ENCODE assay signal across 9 cellular contexts in genomic region chr5:72842816-72843215, GRCh38. TPM values are rescaled to one million over a fixed set of nuclear protein-coding genes. Genes with fewer than 3 reads are reported as not detected.
DNase-seq lines count a peak whose midpoint lies in the region; TF ChIP-seq lines count a peak whose summit lies in the region.
"Had no signal": no experiment of that assay in that cellular context is flagged by ENCODE, and none has a peak within 500 bp of the region (broad histone marks: within the 10 kb centered on the region; RNA-seq: fewer than 3 reads in every experiment).

No MANE protein-coding gene starts in this region.

- H3K27ac Mint-ChIP-seq in CD8-positive, alpha-beta memory T cell = no peak overlapping the region

- H3K27me3 Mint-ChIP-seq in CD8-positive, alpha-beta memory T cell = peaks cover 0 to 2% of the 10 kb centered on the region in 2 donors

- peak overlapping the region; percentile 55 for H3K4me2 ChIP-seq in osteoblast (ENCODE audit: insufficient read depth, low read length)

- no peak overlapping the region for H2AFZ ChIP-seq in osteoblast (ENCODE audit: low read length)

- no peaks in the 10 kb centered on the region for H3K9me3 Mint-ChIP-seq in CD8-positive, alpha-beta memory T cell

- H3K4me3 Mint-ChIP-seq in CD8-positive, alpha-beta memory T cell = no peak overlapping the region

- peak overlapping the region; percentile 63 for H3K27ac ChIP-seq in osteoblast (ENCODE audit: low read depth, low read length)
- no peak overlapping the region for H3K27ac ChIP-seq in tibial nerve
- H3K27ac ChIP-seq in RWPE1 = no peak overlapping the region
- no peak overlapping the region for H3K27ac ChIP-seq in CD8-positive, alpha-beta memory T cell (ENCODE audit: low read depth, low read length)

- TF ChIP-seq POLR2A in NB4 (IDR thresholded peaks at IDR 0.05; ENCODE audit: extremely low read depth, insufficient read length) (no peak), tibial nerve (IDR thresholded peaks at IDR 0.05) (no peak)

- peaks cover 65% of the 10 kb centered on the region for H3K4me1 ChIP-seq in osteoblast (ENCODE audit: insufficient read depth, low read length)
- peaks cover 0 to 74% (median 12%) of the 10 kb centered on the region in 4 donors for H3K4me1 ChIP-seq in tibial nerve
- peaks cover 9% of the 10 kb centered on the region for H3K4me1 ChIP-seq in CD8-positive, alpha-beta memory T cell (ENCODE audit: insufficient read depth, low read length)

- DNase-seq in GM13977 (ENCODE audit: low spot score) (no peak), NB4 (ENCODE audit: low read depth) (peak; percentile 70), dermis blood vessel endothelial cell (peak; percentile 92), osteoblast (ENCODE audit: insufficient read length, low spot score, missing footprints) (peak; percentile 76), tibial nerve (ENCODE audit: low spot score in 2 of 2) (no peak), NCI-H1092 (lab: John Stamatoyannopoulos, UW) (no peak), RWPE1 (ENCODE audit: low spot score) (no peak)
- DNase-seq in CD8-positive, alpha-beta memory T cell = no peak
- DNase-seq: head of caudate nucleus had no signal

- H3K36me3 ChIP-seq in osteoblast (ENCODE audit: insufficient read depth, low read length) (no peaks in the 10 kb centered on the region), tibial nerve (no peaks in the 10 kb centered on the region)
- no peaks in the 10 kb centered on the region for H3K36me3 ChIP-seq in CD8-positive, alpha-beta memory T cell (ENCODE audit: insufficient read depth, low read length)

- H3K4me3 ChIP-seq in NB4 (ENCODE audit: low read depth, low read length) (no peak overlapping the region), osteoblast (ENCODE audit: insufficient read depth, low read length) (no peak overlapping the region), tibial nerve (no peak overlapping the region)
- no peak overlapping the region for H3K4me3 ChIP-seq in CD8-positive, alpha-beta memory T cell (ENCODE audit: low read length)

- H4K20me1 ChIP-seq in osteoblast (ENCODE audit: insufficient read depth, low read length) = peaks cover 3% of the 10 kb centered on the region

- peaks cover 10 to 24% (median 11%) of the 10 kb centered on the region in 3 donors for H3K4me1 Mint-ChIP-seq in CD8-positive, alpha-beta memory T cell

- H3K79me2 ChIP-seq in osteoblast (ENCODE audit: insufficient read depth, low read length) = peaks cover 93% of the 10 kb centered on the region

- no peaks in the 10 kb centered on the region for H3K9me3 ChIP-seq in osteoblast (ENCODE audit: low read depth, low read length)
- no peaks in the 10 kb centered on the region for H3K9me3 ChIP-seq in tibial nerve
- H3K9me3 ChIP-seq in CD8-positive, alpha-beta memory T cell (ENCODE audit: low read length) = no peaks in the 10 kb centered on the region

- TF ChIP-seq CTCF in GM13977 (IDR thresholded peaks at IDR 0.05; ENCODE audit: extremely low read depth, insufficient read depth, missing control alignments) = peak; percentile 18
- TF ChIP-seq CTCF in NB4 (IDR thresholded peaks at IDR 0.05; ENCODE audit: low read depth, low read length) = peak; percentile 6
- TF ChIP-seq CTCF in osteoblast (IDR thresholded peaks at IDR 0.05; ENCODE audit: extremely low read depth, low read depth, low read length) = peak; percentile 36
- no peak for TF ChIP-seq CTCF in tibial nerve (IDR thresholded peaks at IDR 0.05)
- no peak for TF ChIP-seq CTCF in RWPE1 (conservative IDR thresholded peaks at IDR 0.05; ENCODE audit: low read depth)

- H3K36me3 Mint-ChIP-seq in CD8-positive, alpha-beta memory T cell = peaks cover 0 to under 1% (median 0%) of the 10 kb centered on the region in 3 donors

- TF ChIP-seq EP300 in tibial nerve (IDR thresholded peaks at IDR 0.05) = no peak

- CTCF ChIA-PET in RWPE1 (lab: Yijun Ruan, JAX) = interaction anchor here (0.6 to 0.7 kb wide), 3 partner anchors 46 to 325 kb away, joined by 3 to 4 read pairs (median 3); no protein-coding TSS in a partner anchor
- CTCF ChIA-PET in CD8-positive, alpha-beta memory T cell (lab: Charles Lee) = interaction anchor here (0.8 to 1.3 kb wide), 3 partner anchors 26 to 232 kb away, joined by 3 read pairs; partner anchors contain the start of gene TNPO1

- in situ Hi-C loops in GM13977 (cut with MboI; ENCODE audit: low pct_unique_long_range_greater_than_20kb, low sequenced_read_pairs, unreplicated experiment) = no loop called here

- POLR2A ChIA-PET in RWPE1 (lab: Yijun Ruan, JAX; ENCODE audit: low non-redundant PET) = no interaction called here
- POLR2A ChIA-PET in CD8-positive, alpha-beta memory T cell (lab: Charles Lee) = no interaction called here

- H3K27me3 ChIP-seq in osteoblast (ENCODE audit: insufficient read depth, low read length) = no peaks in the 10 kb centered on the region
- no peaks in the 10 kb centered on the region for H3K27me3 ChIP-seq in tibial nerve
- H3K27me3 ChIP-seq in CD8-positive, alpha-beta memory T cell (ENCODE audit: insufficient read depth, low read length, poor library complexity, severe bottlenecking) = no peaks in the 10 kb centered on the region

RNA-seq across cellular contexts. Expression of gene TNPO1, which starts 26.4 kb away (rescaled TPM):
- total RNA-seq in dermis blood vessel endothelial cell (475 and 624 TPM in 2 replicates), osteoblast (243 and 256 TPM in 2 replicates), tibial nerve (100 to 1,000 TPM in 1 of 4 donors, 10 to 100 TPM in 3; 58.2 to 106 (median 81.4) TPM)
- total RNA-seq in CD8-positive, alpha-beta memory T cell = 100 to 1,000 TPM; 134 to 137 TPM
- polyA plus RNA-seq in CD8-positive, alpha-beta memory T cell = 49.7 TPM

Comparison
In these comparisons a context has a peak if more than half of its experiments do, and no peak if none do; other contexts are left out.
1. DNase-seq: peak in NB4 (single experiment), dermis blood vessel endothelial cell (single experiment) and osteoblast (single experiment); none in GM13977 (single experiment), tibial nerve (0 of 2), NCI-H1092 (single experiment), RWPE1 (single experiment) and CD8-positive, alpha-beta memory T cell (0 of 5).
2. CTCF ChIP-seq: peak in GM13977 (single experiment), NB4 (single experiment) and osteoblast (single experiment); none in tibial nerve (0 of 5) and RWPE1 (single experiment).